8 cellular contexts compared by ENCODE assay signal in the genomic region with DNA sequence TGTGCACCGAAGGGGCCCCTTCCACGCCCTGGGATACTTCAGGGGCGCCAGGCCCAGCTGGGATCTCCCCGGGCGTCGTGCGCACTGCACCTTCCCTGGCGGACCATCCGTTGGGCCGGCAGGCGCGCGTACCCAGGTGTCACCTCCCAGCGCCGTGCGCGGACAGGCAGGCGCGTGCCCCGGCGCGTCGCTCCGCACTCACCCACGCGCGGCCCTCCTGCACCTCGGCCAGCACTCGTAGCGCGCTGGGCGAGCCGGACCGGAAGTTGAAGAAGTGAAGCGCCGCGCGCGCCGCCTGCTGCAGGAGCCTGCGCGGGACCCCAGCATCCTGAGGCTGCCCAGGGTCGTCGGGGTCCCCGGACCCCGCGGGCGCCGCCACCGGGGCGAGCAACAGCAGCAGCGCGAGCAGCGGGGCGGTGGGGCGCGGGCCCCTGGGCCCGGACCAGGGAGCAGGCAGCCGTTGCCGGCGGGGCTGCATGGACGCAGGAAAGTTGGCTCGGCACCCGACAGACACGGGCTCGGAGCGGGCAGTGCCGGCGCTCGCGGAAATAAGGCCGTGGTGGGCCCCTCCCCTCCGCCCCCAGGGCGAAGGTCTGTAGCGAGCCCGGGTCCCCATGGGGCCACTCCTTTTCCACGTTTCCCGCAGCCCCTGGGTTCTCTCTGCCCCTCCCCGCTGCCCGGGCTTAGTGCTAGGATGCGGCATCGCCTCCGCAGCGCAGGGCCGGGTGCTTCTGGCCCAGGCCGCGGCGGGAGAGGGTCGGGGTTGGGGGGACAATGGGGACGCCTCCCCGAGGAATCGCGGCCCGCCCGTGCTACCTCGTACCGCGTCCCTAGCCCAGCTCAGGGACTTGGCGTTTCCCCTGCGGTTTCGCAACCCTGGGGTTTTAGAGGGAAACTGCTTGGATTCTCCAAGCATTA. TPM values are rescaled to one million over a fixed set of nuclear protein-coding genes. Genes with fewer than 3 reads are reported as not detected.
DNase-seq lines count a peak whose midpoint lies in the region; ATAC-seq and TF ChIP-seq lines count a peak whose summit lies in the region.

A gene with protein sequence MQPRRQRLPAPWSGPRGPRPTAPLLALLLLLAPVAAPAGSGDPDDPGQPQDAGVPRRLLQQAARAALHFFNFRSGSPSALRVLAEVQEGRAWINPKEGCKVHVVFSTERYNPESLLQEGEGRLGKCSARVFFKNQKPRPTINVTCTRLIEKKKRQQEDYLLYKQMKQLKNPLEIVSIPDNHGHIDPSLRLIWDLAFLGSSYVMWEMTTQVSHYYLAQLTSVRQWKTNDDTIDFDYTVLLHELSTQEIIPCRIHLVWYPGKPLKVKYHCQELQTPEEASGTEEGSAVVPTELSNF (minus strand): TSS at position 520 of the 918 bp plus-strand sequence. CDS start 42 bp downstream, at position 478.

- intact Hi-C loops in sciatic nerve (cut with DNase I): no loop called here

- peak; percentile 8 for TF ChIP-seq CTCF in astrocyte of the spinal cord (IDR thresholded peaks at IDR 0.05; ENCODE audit: low read depth, low read length)

- peaks cover 14% of the 10 kb centered on the region; the same call in 1 of the 2 replicates for H3K9me3 ChIP-seq in NT2/D1 (ENCODE audit: insufficient read depth, low read length)

- DNase-seq in NCI-H82 (lab: John Stamatoyannopoulos, UW) (peak; percentile 10), NCI-H82 treated with DMSO at 0.1 percent for 48 hours (lab: John Stamatoyannopoulos, UW; ENCODE audit: unreplicated experiment) (no peak), NT2/D1 (ENCODE audit: low read depth, low spot score) (no peak), astrocyte of the spinal cord (ENCODE audit: low read depth, low spot score) (peak; percentile 47), sciatic nerve (ENCODE audit: low spot score) (peak; percentile 83), A172 (ENCODE audit: low spot score) (no peak)

- H3K36me3 ChIP-seq in NT2/D1 (ENCODE audit: insufficient read depth, insufficient read length, low read length): no peaks in the 10 kb centered on the region

- in situ Hi-C loops in astrocyte of the spinal cord (cut with HindIII; ENCODE audit: low sequenced_read_pairs): no loop called here

- H3K4me3 ChIP-seq in NT2/D1 (ENCODE audit: insufficient read length, low read depth): peak within 1 kb of the TSS; percentile 63
- peak within 1 kb of the TSS; percentile 49 for H3K4me3 ChIP-seq in astrocyte of the spinal cord (ENCODE audit: low read depth, low read length)
- H3K4me3 ChIP-seq in iPS-11a (ENCODE audit: low read depth, low read length): peak within 1 kb of the TSS; percentile 57

- ATAC-seq in HG02885 (IDR thresholded peaks at IDR 0.05; ENCODE audit: poor library complexity, unreplicated experiment) (peak; percentile 87), sciatic nerve (peak; percentile 59)

- H3K4me1 ChIP-seq in NT2/D1 (ENCODE audit: insufficient read depth, insufficient read length): peaks cover 7% of the 10 kb centered on the region

- H3K27me3 ChIP-seq in NT2/D1 (ENCODE audit: insufficient read depth, insufficient read length): peaks cover 37% of the 10 kb centered on the region

- peak within 1 kb of the TSS; percentile 83 for H3K9ac ChIP-seq in NT2/D1 (ENCODE audit: insufficient read length, low read depth)

RNA-seq across cellular contexts. Expression of the gene that starts here (rescaled TPM):
- 264 TPM for total RNA-seq in sciatic nerve
- total RNA-seq in A172 (2014; rRNA removed; shearing (Covaris generic)): not detected in 2 replicates

Comparison
In these comparisons a context has a peak if more than half of its experiments do, and no peak if none do; other contexts are left out.
1. RNA of the gene that starts here (total RNA-seq): 264 TPM in sciatic nerve (single experiment); not detected in A172; every median in the first group is over 100 times any median in the second.
2. DNase-seq: peak in NCI-H82 (single experiment), astrocyte of the spinal cord (single experiment) and sciatic nerve (single experiment); none in NCI-H82 treated with DMSO at 0.1 percent for 48 hours (single experiment), NT2/D1 (single experiment) and A172 (single experiment).
3. Peak in every context shown above with its lines, with median percentiles within 50 percentile points of each other: H3K4me3 ChIP-seq.